Comparison of ENCODE assay signal across 10 cellular contexts in genomic region chr10:17984056-17984455, GRCh38.
DNase-seq lines count a peak whose midpoint lies in the region; ATAC-seq and TF ChIP-seq lines count a peak whose summit lies in the region.
"Had no signal": no experiment of that assay in that cellular context is flagged by ENCODE, and none has a peak within 500 bp of the region (broad histone marks: within the 10 kb centered on the region; RNA-seq: fewer than 3 reads in every experiment).

No MANE protein-coding gene starts in this region.

- TF ChIP-seq CTCF in astrocyte of the spinal cord (IDR thresholded peaks at IDR 0.05; ENCODE audit: low read depth, low read length): no peak

- H3K4me3 ChIP-seq in astrocyte of the spinal cord (ENCODE audit: low read depth, low read length): no peak overlapping the region
- H3K4me3 ChIP-seq: spleen had no signal

- DNase-seq in ELR (ENCODE audit: low read depth) (peak; percentile 82), astrocyte of the spinal cord (ENCODE audit: low read depth, low spot score) (peak; percentile 66), NCI-H748 (lab: John Stamatoyannopoulos, UW; ENCODE audit: unreplicated experiment) (no peak), NCI-H524 treated with DMSO at 0.1 percent for 48 hours (lab: John Stamatoyannopoulos, UW) (no peak), COLO829 (ENCODE audit: low spot score) (no peak)
- DNase-seq in activated T-cell treated with anti-CD3 and anti-CD28 coated beads, Interleukin-2, amount 50 U/mL, for 48 hours: no peak
- DNase-seq: amniotic stem cell, spleen had no signal

- ATAC-seq in GM21528 (IDR thresholded peaks at IDR 0.05; ENCODE audit: low FRiP score, unreplicated experiment) (peak; percentile 73), HG03432 (IDR thresholded peaks at IDR 0.05; ENCODE audit: unreplicated experiment) (peak; percentile 96)

- in situ Hi-C loops in astrocyte of the spinal cord (cut with HindIII; ENCODE audit: low sequenced_read_pairs): no loop called here

Comparison
In these comparisons a context has a peak if more than half of its experiments do, and no peak if none do; other contexts are left out.
1. DNase-seq: peak in ELR (single experiment) and astrocyte of the spinal cord (single experiment); none in NCI-H748 (single experiment), NCI-H524 treated with DMSO at 0.1 percent for 48 hours (single experiment), activated T-cell treated with anti-CD3 and anti-CD28 coated beads, Interleukin-2, amount 50 U/mL, for 48 hours (0 of 2) and COLO829 (single experiment).